Comparison of ENCODE assay signal across 8 cellular contexts in the genomic region with DNA sequence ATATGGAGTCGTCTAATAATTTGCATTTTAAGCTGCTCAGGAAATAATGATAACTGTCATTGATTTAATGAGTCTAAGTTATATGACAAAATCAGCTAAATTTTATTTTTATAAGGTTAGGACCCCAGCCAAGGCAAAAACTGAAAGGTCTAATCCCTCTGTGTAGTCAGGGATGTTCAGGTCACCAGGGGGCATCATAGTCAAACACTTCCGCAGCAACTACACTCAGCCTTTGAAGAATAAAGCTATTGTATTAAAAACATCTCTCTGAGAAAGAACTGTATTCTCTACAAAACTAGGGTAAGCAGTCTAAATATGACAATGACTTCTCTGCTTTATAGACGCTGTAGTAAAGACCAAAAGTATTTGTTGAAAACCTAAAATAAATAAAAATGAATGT.
DNase-seq lines count a peak whose midpoint lies in the region; ATAC-seq and TF ChIP-seq lines count a peak whose summit lies in the region.

No MANE protein-coding gene starts in this region.

- no peaks in the 10 kb centered on the region for H3K27me3 ChIP-seq in DOHH2 (ENCODE audit: control insufficient read depth, low read length)
- no peaks in the 10 kb centered on the region for H3K27me3 ChIP-seq in brain microvascular endothelial cell (replicated peaks)

- no peaks in the 10 kb centered on the region for H3K9me3 Mint-ChIP-seq in memory B cell

- no peak overlapping the region for H3K4me3 Mint-ChIP-seq in memory B cell

- H3K36me3 Mint-ChIP-seq in memory B cell, result peaks cover 24% of the 10 kb centered on the region

- 0 out of 2 replicates have a peak, but pooled peaks cover 2% of the 10 kb centered on the region for H3K79me2 ChIP-seq in DOHH2 (ENCODE audit: control insufficient read depth, low read length)

- no peak overlapping the region for H3K27ac ChIP-seq in DOHH2 (ENCODE audit: low read depth, low read length)
- no peak overlapping the region for H3K27ac ChIP-seq in brain microvascular endothelial cell

- no peaks in the 10 kb centered on the region for H3K9me2 ChIP-seq in DOHH2 (replicated peaks; ENCODE audit: control insufficient read depth, low read length)

- H3F3A ChIP-seq in DOHH2 (ENCODE audit: control insufficient read depth, insufficient read depth), result no peaks in the 10 kb centered on the region

- H3K36me3 ChIP-seq in DOHH2 (ENCODE audit: control insufficient read depth, low read length), result peaks cover 93% of the 10 kb centered on the region
- peaks cover 61% of the 10 kb centered on the region for H3K36me3 ChIP-seq in brain microvascular endothelial cell (replicated peaks)

- ATAC-seq in memory B cell (ENCODE audit: low read depth), result peak; percentile 37
- ATAC-seq in GM18870 (IDR thresholded peaks at IDR 0.05; ENCODE audit: unreplicated experiment), result no peak
- no peak for ATAC-seq in HG03520 (IDR thresholded peaks at IDR 0.05; ENCODE audit: unreplicated experiment)
- ATAC-seq in HG02610 (IDR thresholded peaks at IDR 0.05; ENCODE audit: unreplicated experiment), result no peak

- in situ Hi-C loops in brain microvascular endothelial cell (cut with HindIII; ENCODE audit: low pct_ligation_motif_present, low sequenced_read_pairs), result no loop called here

- TF ChIP-seq CTCF in DOHH2 (IDR thresholded peaks at IDR 0.05; ENCODE audit: low read depth, low read length, poor library complexity, severe bottlenecking) (peak; percentile 53), LNCaP clone FGC (IDR thresholded peaks at IDR 0.05; ENCODE audit: control insufficient read depth, extremely low read depth, insufficient read depth) (peak; percentile 56), brain microvascular endothelial cell (IDR thresholded peaks at IDR 0.05; ENCODE audit: low read depth, low read length, missing control alignments) (peak; percentile 55)

- no peak overlapping the region for H3K4me2 ChIP-seq in DOHH2 (ENCODE audit: low read length)

- H4K20me1 ChIP-seq in DOHH2 (ENCODE audit: control insufficient read depth, insufficient read depth, low read depth, low read length), result no peaks in the 10 kb centered on the region

- no peak overlapping the region for H3K27ac Mint-ChIP-seq in memory B cell

- H3K9me3 ChIP-seq in DOHH2 (ENCODE audit: control insufficient read depth, insufficient read depth, low read length), result no peaks in the 10 kb centered on the region

- 0 out of 2 replicates have a peak, but pooled peaks cover 3% of the 10 kb centered on the region for H3K4me1 ChIP-seq in DOHH2 (ENCODE audit: control insufficient read depth, low read length)

- DNase-seq in LNCaP clone FGC (ENCODE audit: low read depth), result no peak
- no peak for DNase-seq in brain microvascular endothelial cell
- no peak for DNase-seq in memory B cell (ENCODE audit: low spot score in 2 of 2)
- DNase-seq in central memory CD4-positive, alpha-beta T cell, result no peak

- no peak overlapping the region for H3K4me3 ChIP-seq in DOHH2 (ENCODE audit: low read length)
- no peak overlapping the region for H3K4me3 ChIP-seq in LNCaP clone FGC (ENCODE audit: low read depth, low read length)
- no peak overlapping the region for H3K4me3 ChIP-seq in brain microvascular endothelial cell (ENCODE audit: low read depth, low read length)

- H3K4me1 Mint-ChIP-seq in memory B cell, result no peaks in the 10 kb centered on the region

- H3K27me3 Mint-ChIP-seq in memory B cell, result no peaks in the 10 kb centered on the region
